Comparison of ENCODE assay signal across 15 cellular contexts in the genomic region with DNA sequence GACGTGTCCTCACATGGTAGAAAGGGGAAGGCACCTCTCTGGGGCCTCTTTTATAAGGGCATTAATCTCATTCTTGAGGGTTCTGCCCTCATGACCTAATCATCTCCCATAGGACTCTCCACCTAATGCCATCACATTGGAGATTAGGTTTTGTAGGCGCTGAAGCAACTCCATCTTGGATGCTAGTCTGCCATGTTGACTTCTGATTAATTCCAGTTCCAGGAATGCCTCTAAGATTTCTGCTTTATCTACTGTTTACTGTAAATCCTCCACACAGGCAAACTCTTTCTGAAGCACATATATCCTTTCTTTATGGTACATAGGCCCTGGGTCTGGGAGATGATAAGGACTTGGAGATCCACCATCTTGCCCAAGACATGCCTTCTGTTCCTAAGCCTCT. TPM values are rescaled to one million over a fixed set of nuclear protein-coding genes. Genes with fewer than 3 reads are reported as not detected.
A peak's percentile ranks its signal among the peaks of the same experiment; 100 is the strongest.
DNase-seq lines count a peak whose midpoint lies in the region; FAIRE-seq and TF ChIP-seq lines count a peak whose summit lies in the region.
"Had no signal": no experiment of that assay in that cellular context is flagged by ENCODE, and none has a peak within 500 bp of the region (broad histone marks: within the 10 kb centered on the region; RNA-seq: fewer than 3 reads in every experiment).

No MANE protein-coding gene starts in this region.

- H3K4me1 ChIP-seq in BLaER1 (peaks cover 67% of the 10 kb centered on the region), Loucy (ENCODE audit: insufficient read depth, low read length, poor library complexity, severe bottlenecking) (peaks cover 25% of the 10 kb centered on the region), mesenchymal stem cell (ENCODE audit: control insufficient read depth, insufficient read depth, low read depth, low read length) (peaks cover 8% of the 10 kb centered on the region), ovary (ENCODE audit: insufficient read depth) (no peaks in the 10 kb centered on the region)

- DNase-seq in T-helper 2 cell treated with Interferon-gamma antibody and Interleukin-4, amounts not matched to agents 5 μg/mL and 100 μg/mL, for 36 hours (ENCODE audit: low spot score), result no peak
- DNase-seq in T-helper 2 cell (no peak), mesenchymal stem cell (no peak), HTR-8/SVneo (ENCODE audit: insufficient read length, low spot score) (no peak), ovary (no peak), NCI-H345 (lab: John Stamatoyannopoulos, UW) (no peak)
- DNase-seq: CD4-positive, CD25-positive, alpha-beta regulatory T cell; DMS79; GM23248 had no signal

- no peaks in the 10 kb centered on the region for H3K79me2 ChIP-seq in Loucy (ENCODE audit: insufficient read depth, low read length)

- TF ChIP-seq CTCF in Loucy (conservative IDR thresholded peaks at IDR 0.05; ENCODE audit: low read length) (no peak), ovary (IDR thresholded peaks at IDR 0.05) (no peak)

- H3K9me2 ChIP-seq in Loucy (replicated peaks; ENCODE audit: low read depth, low read length), result no peaks in the 10 kb centered on the region

- H3K18ac ChIP-seq in mesenchymal stem cell (ENCODE audit: low read depth in 1 of 2, low read length in 2 of 2), result peak overlapping the region in 1 of 2 experiments; percentile 79

- 100% methylated on average over 2 of the region's 2 CpGs for WGBS in mesenchymal stem cell
- 97 to 99% (median 98%) methylated on average over 2 of the region's 2 CpGs for WGBS in ovary, 3 donors

- H3K36me3 ChIP-seq in BLaER1 (no peaks in the 10 kb centered on the region), Loucy (ENCODE audit: insufficient read depth, low read length) (no peaks in the 10 kb centered on the region), mesenchymal stem cell (ENCODE audit: control insufficient read depth in 1 of 2, insufficient read depth in 2 of 2, low read depth in 1 of 2, low read length in 2 of 2) (no peaks in the 10 kb centered on the region), ovary (no peaks in the 10 kb centered on the region)

- H3K9me3 ChIP-seq in BLaER1 (no peaks in the 10 kb centered on the region), Loucy (ENCODE audit: insufficient read depth, low read depth, low read length) (no peaks in the 10 kb centered on the region), mesenchymal stem cell (ENCODE audit: control insufficient read depth, low read length) (no peaks in the 10 kb centered on the region), ovary (no peaks in the 10 kb centered on the region)

- H4K20me1 ChIP-seq in BLaER1 (no peaks in the 10 kb centered on the region), Loucy (ENCODE audit: insufficient read depth, low read length, poor library complexity, severe bottlenecking) (no peaks in the 10 kb centered on the region)

- H3K14ac ChIP-seq in mesenchymal stem cell (ENCODE audit: low read length in 2 of 2), result no peak overlapping the region

- no peak for FAIRE-seq in HTR-8/SVneo (lab: Jason Lieb, UNC)
- FAIRE-seq: GM12878, GM18507, H54 had no signal

- H3K36me3 Mint-ChIP-seq in T-helper 2 cell treated with Interferon-gamma antibody and Interleukin-4, amounts not matched to agents 5 μg/mL and 100 μg/mL, for 36 hours (ENCODE audit: low read depth), result peaks cover 8% of the 10 kb centered on the region
- H3K36me3 Mint-ChIP-seq: CD4-positive, CD25-positive, alpha-beta regulatory T cell had no signal

- H3K4me3 Mint-ChIP-seq in T-helper 2 cell treated with Interferon-gamma antibody and Interleukin-4, amounts not matched to agents 5 μg/mL and 100 μg/mL, for 36 hours, result no peak overlapping the region
- H3K4me3 Mint-ChIP-seq: CD4-positive, CD25-positive, alpha-beta regulatory T cell had no signal

- H4K8ac ChIP-seq in mesenchymal stem cell (ENCODE audit: low read length), result peak overlapping the region; percentile 66

- H3K27me3 Mint-ChIP-seq in T-helper 2 cell treated with Interferon-gamma antibody and Interleukin-4, amounts not matched to agents 5 μg/mL and 100 μg/mL, for 36 hours (ENCODE audit: low read depth), result no peaks in the 10 kb centered on the region

- no peak for TF ChIP-seq EP300 in ovary (IDR thresholded peaks at IDR 0.05)

- H3K9ac ChIP-seq in BLaER1, result no peak overlapping the region
- H3K9ac ChIP-seq in Loucy (ENCODE audit: low read depth, low read length, poor library complexity, severe bottlenecking), result peak overlapping the region; percentile 72
- H3K9ac ChIP-seq in mesenchymal stem cell (ENCODE audit: low read length), result no peak overlapping the region
- H3K9ac ChIP-seq: GM23248 had no signal

- no peak overlapping the region for H4K91ac ChIP-seq in mesenchymal stem cell (ENCODE audit: low read length)

- H3K4ac ChIP-seq in mesenchymal stem cell (ENCODE audit: low read depth in 1 of 2, low read length in 2 of 2), result no peak overlapping the region

- no peak overlapping the region for H2BK15ac ChIP-seq in mesenchymal stem cell (ENCODE audit: low read depth, poor library complexity, severe bottlenecking)

- H2BK12ac ChIP-seq in mesenchymal stem cell (ENCODE audit: low read length in 2 of 2), result no peak overlapping the region

- peaks cover 20% of the 10 kb centered on the region for H3K4me1 Mint-ChIP-seq in T-helper 2 cell treated with Interferon-gamma antibody and Interleukin-4, amounts not matched to agents 5 μg/mL and 100 μg/mL, for 36 hours (ENCODE audit: low read depth)

- peaks cover 13% of the 10 kb centered on the region for H3K9me3 Mint-ChIP-seq in T-helper 2 cell treated with Interferon-gamma antibody and Interleukin-4, amounts not matched to agents 5 μg/mL and 100 μg/mL, for 36 hours
- H3K9me3 Mint-ChIP-seq: CD4-positive, CD25-positive, alpha-beta regulatory T cell had no signal

- H3K27me3 ChIP-seq in BLaER1 (no peaks in the 10 kb centered on the region), Loucy (ENCODE audit: insufficient read depth, low read length, poor library complexity, severe bottlenecking) (no peaks in the 10 kb centered on the region), mesenchymal stem cell (ENCODE audit: control insufficient read depth in 1 of 2, insufficient read depth in 1 of 2, low read length in 2 of 2) (no peaks in the 10 kb centered on the region), ovary (no peaks in the 10 kb centered on the region)

- H3K4me3 ChIP-seq in BLaER1 (no peak overlapping the region), Loucy (ENCODE audit: low read length, poor library complexity, severe bottlenecking) (peak overlapping the region; percentile 55), mesenchymal stem cell (ENCODE audit: insufficient read depth in 1 of 2, low read depth in 1 of 2, low read length in 2 of 2) (no peak overlapping the region), ovary (no peak overlapping the region)
- H3K4me3 ChIP-seq: GM12878, GM23248 had no signal

- H3K79me1 ChIP-seq in mesenchymal stem cell (replicated peaks; ENCODE audit: low read length, poor library complexity, severe bottlenecking), result no peaks in the 10 kb centered on the region

- H3K4me2 ChIP-seq in BLaER1 (peak overlapping the region; percentile 82), Loucy (ENCODE audit: low read depth, low read length, poor library complexity, severe bottlenecking) (peak overlapping the region; percentile 74), mesenchymal stem cell (ENCODE audit: low read length, poor library complexity, severe bottlenecking) (no peak overlapping the region)

- peak overlapping the region; percentile 56 for H3K27ac Mint-ChIP-seq in T-helper 2 cell treated with Interferon-gamma antibody and Interleukin-4, amounts not matched to agents 5 μg/mL and 100 μg/mL, for 36 hours

- H2BK5ac ChIP-seq in mesenchymal stem cell (ENCODE audit: low read depth, low read length, poor library complexity, severe bottlenecking), result no peak overlapping the region

- H2AFZ ChIP-seq in Loucy (ENCODE audit: low read length) (peak overlapping the region; percentile 83; the same call in 1 of the 2 replicates), mesenchymal stem cell (ENCODE audit: low read depth, low read length) (no peak overlapping the region)

- no peak overlapping the region for H2AK5ac ChIP-seq in mesenchymal stem cell (ENCODE audit: low read length, severe bottlenecking)

- no peak overlapping the region for H3K23ac ChIP-seq in mesenchymal stem cell (ENCODE audit: low read length in 2 of 2)

- intact Hi-C loops in ovary (cut with DNase I), result no loop called here

- peak overlapping the region; percentile 81 for H3K27ac ChIP-seq in BLaER1
- H3K27ac ChIP-seq in mesenchymal stem cell (ENCODE audit: low read length, poor library complexity, severe bottlenecking), result no peak overlapping the region
- H3K27ac ChIP-seq in ovary, result no peak overlapping the region
- H3K27ac ChIP-seq: 22Rv1, GM23248 had no signal

- H2BK120ac ChIP-seq in mesenchymal stem cell (ENCODE audit: low read depth, low read length), result no peak overlapping the region

- TF ChIP-seq POLR2A in ovary (IDR thresholded peaks at IDR 0.05), result no peak

- H3F3A ChIP-seq in Loucy (ENCODE audit: low read depth), result 0 out of 2 replicates have a peak, but pooled peaks cover 2% of the 10 kb centered on the region

RNA-seq across cellular contexts. Expression of a gene that starts 49.3 kb away (rescaled TPM):
- polyA plus RNA-seq in mesenchymal stem cell (2013, experiment 1 of 2), result 317 TPM
- 324 TPM for polyA plus RNA-seq in mesenchymal stem cell (2013, experiment 2 of 2)
- 100 to 1,000 TPM; 156 to 294 (median 241) TPM for total RNA-seq in ovary
- 100 to 1,000 TPM; 204 to 386 TPM for polyA plus RNA-seq in ovary
